ENCODE assay signal across 11 cellular contexts in the genomic region with DNA sequence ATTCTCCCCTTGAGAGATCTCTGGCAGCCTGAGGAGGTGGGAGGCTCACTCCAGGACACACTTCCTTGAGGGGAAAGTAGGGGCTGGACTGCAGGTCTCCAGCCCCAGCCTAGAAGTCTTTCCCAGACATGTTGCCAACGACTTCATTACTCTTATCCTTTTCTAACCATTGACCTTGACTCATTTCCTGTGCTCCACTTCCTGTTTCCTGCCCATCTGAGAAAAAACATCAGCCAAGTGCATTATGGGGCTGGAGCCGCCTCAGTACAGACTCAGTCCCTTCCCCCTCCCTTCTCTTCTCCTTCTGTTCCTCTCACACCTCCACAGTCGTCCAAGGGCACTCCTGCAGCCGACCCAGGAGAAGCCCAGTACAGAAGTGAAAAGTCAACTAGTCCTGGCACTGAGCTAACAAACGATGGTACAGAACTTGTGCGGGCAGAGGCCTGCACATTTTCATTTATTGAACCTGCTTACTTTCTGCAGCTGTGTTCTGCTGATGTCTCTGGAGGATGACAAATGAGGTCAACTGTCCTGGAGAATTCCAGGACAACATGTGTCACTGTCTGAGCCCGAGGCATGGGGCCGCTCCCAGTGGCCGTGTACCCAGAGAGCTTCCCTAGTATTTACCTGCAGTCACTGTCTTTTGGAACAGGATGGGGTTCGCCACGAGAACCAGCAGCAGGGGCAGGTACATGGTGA. TPM values are rescaled to one million over a fixed set of nuclear protein-coding genes. Genes with fewer than 3 reads are reported as not detected.
A peak's percentile ranks its signal among the peaks of the same experiment; 100 is the strongest.
DNase-seq lines count a peak whose midpoint lies in the region; ATAC-seq, FAIRE-seq and TF ChIP-seq lines count a peak whose summit lies in the region.
"Had no signal": no experiment of that assay in that cellular context is flagged by ENCODE, and none has a peak within 500 bp of the region (broad histone marks: within the 10 kb centered on the region; RNA-seq: fewer than 3 reads in every experiment).

No MANE protein-coding gene starts in this region.

- DNase-seq in stimulated activated naive CD8-positive, alpha-beta T cell treated with anti-CD3 and anti-CD28 coated beads, Interleukin-15, Interleukin-2, amounts not matched to agents 100 U/mL and 50 U/mL, for 24 hours: no peak
- peak; percentile 33 for DNase-seq in activated CD8-positive, alpha-beta T cell treated with anti-CD3 and anti-CD28 coated beads, Interleukin-2, amount 10 ng/mL, durations not matched to agents 7 days and 5 days
- DNase-seq in islet precursor cell (peak; percentile 86), urothelium cell line (ENCODE audit: low spot score) (peak; percentile 8), glutamatergic neuron (no peak), GM03348 (ENCODE audit: low spot score) (no peak), lower leg skin (ENCODE audit: low spot score in 2 of 2) (no peak)
- DNase-seq: activated gamma-delta T cell treated with Interleukin-2 at 50 U/mL for 16 hours had no signal

- no peak for TF ChIP-seq POLR2A in lower leg skin (IDR thresholded peaks at IDR 0.05)

- H3K4me3 Mint-ChIP-seq in stimulated activated naive CD8-positive, alpha-beta T cell treated with anti-CD3 and anti-CD28 coated beads, Interleukin-15, Interleukin-2, amounts not matched to agents 100 ng/mL and 50 ng/mL, for 24 hours: peak overlapping the region; percentile 4
- H3K4me3 Mint-ChIP-seq in activated CD8-positive, alpha-beta T cell treated with anti-CD3 and anti-CD28 coated beads, Interleukin-2, amount 10 ng/mL, durations not matched to agents 7 days and 5 days: no peak overlapping the region
- no peak overlapping the region for H3K4me3 Mint-ChIP-seq in glutamatergic neuron (ENCODE audit: unreplicated experiment)

- H3K27ac Mint-ChIP-seq in stimulated activated naive CD8-positive, alpha-beta T cell treated with anti-CD3 and anti-CD28 coated beads, Interleukin-15, Interleukin-2, amounts not matched to agents 100 ng/mL and 50 ng/mL, for 24 hours: peak overlapping the region; percentile 58
- peak overlapping the region; percentile 92 for H3K27ac Mint-ChIP-seq in activated CD8-positive, alpha-beta T cell treated with anti-CD3 and anti-CD28 coated beads, Interleukin-2, amount 10 ng/mL, durations not matched to agents 7 days and 5 days
- no peak overlapping the region for H3K27ac Mint-ChIP-seq in glutamatergic neuron (ENCODE audit: unreplicated experiment)

- H3K4me1 Mint-ChIP-seq in stimulated activated naive CD8-positive, alpha-beta T cell treated with anti-CD3 and anti-CD28 coated beads, Interleukin-15, Interleukin-2, amounts not matched to agents 100 ng/mL and 50 ng/mL, for 24 hours (ENCODE audit: low read depth): peaks cover 17% of the 10 kb centered on the region
- peaks cover 18% of the 10 kb centered on the region for H3K4me1 Mint-ChIP-seq in activated CD8-positive, alpha-beta T cell treated with anti-CD3 and anti-CD28 coated beads, Interleukin-2, amount 10 ng/mL, durations not matched to agents 7 days and 5 days (ENCODE audit: low read depth)
- H3K4me1 Mint-ChIP-seq in glutamatergic neuron (ENCODE audit: low read depth, unreplicated experiment): peaks cover 6% of the 10 kb centered on the region

- peaks cover 3% of the 10 kb centered on the region for H3K27me3 Mint-ChIP-seq in stimulated activated naive CD8-positive, alpha-beta T cell treated with anti-CD3 and anti-CD28 coated beads, Interleukin-15, Interleukin-2, amounts not matched to agents 100 ng/mL and 50 ng/mL, for 24 hours
- no peaks in the 10 kb centered on the region for H3K27me3 Mint-ChIP-seq in activated CD8-positive, alpha-beta T cell treated with anti-CD3 and anti-CD28 coated beads, Interleukin-2, amount 10 ng/mL, durations not matched to agents 7 days and 5 days (ENCODE audit: low read depth)
- no peaks in the 10 kb centered on the region for H3K27me3 Mint-ChIP-seq in glutamatergic neuron (ENCODE audit: unreplicated experiment)
- H3K27me3 Mint-ChIP-seq: CD4-positive, CD25-positive, alpha-beta regulatory T cell had no signal

- H3K9me3 Mint-ChIP-seq in stimulated activated naive CD8-positive, alpha-beta T cell treated with anti-CD3 and anti-CD28 coated beads, Interleukin-15, Interleukin-2, amounts not matched to agents 100 ng/mL and 50 ng/mL, for 24 hours: peaks cover 6% of the 10 kb centered on the region
- H3K9me3 Mint-ChIP-seq in activated CD8-positive, alpha-beta T cell treated with anti-CD3 and anti-CD28 coated beads, Interleukin-2, amount 10 ng/mL, durations not matched to agents 7 days and 5 days (ENCODE audit: insufficient read depth): no peaks in the 10 kb centered on the region
- no peaks in the 10 kb centered on the region for H3K9me3 Mint-ChIP-seq in glutamatergic neuron (ENCODE audit: unreplicated experiment)

- intact Hi-C loops in lower leg skin (cut with DNase I; ENCODE audit: low total_unique reads): no loop called here

- no peak for TF ChIP-seq CTCF in glutamatergic neuron (IDR thresholded peaks at IDR 0.05; ENCODE audit: partially characterized antibody, unreplicated experiment)
- TF ChIP-seq CTCF in lower leg skin (IDR thresholded peaks at IDR 0.05): no peak

- 47 to 68% methylated on average over 11 of the region's 11 CpGs for WGBS in lower leg skin, 2 donors

- no peak overlapping the region for H3K4me3 ChIP-seq in lower leg skin (ENCODE audit: low read depth, poor library complexity, severe bottlenecking)
- H3K4me3 ChIP-seq: SK-N-MC had no signal

- CTCF ChIA-PET in activated CD8-positive, alpha-beta T cell treated with anti-CD3 and anti-CD28 coated beads, Interleukin-2, amount 10 ng/mL, durations not matched to agents 7 days and 5 days (lab: Charles Lee): no interaction called here

- POLR2A ChIA-PET in activated CD8-positive, alpha-beta T cell treated with anti-CD3 and anti-CD28 coated beads, Interleukin-2, amount 10 ng/mL, durations not matched to agents 7 days and 5 days (lab: Charles Lee): no interaction called here

- FAIRE-seq in urothelium cell line (lab: Jason Lieb, UNC): no peak

- no peak for ATAC-seq in stimulated activated naive CD8-positive, alpha-beta T cell treated with anti-CD3 and anti-CD28 coated beads, Interleukin-15, Interleukin-2, amounts not matched to agents 100 U/mL and 50 U/mL, for 24 hours
- no peak for ATAC-seq in activated CD8-positive, alpha-beta T cell treated with anti-CD3 and anti-CD28 coated beads, Interleukin-2, amount 10 ng/mL, durations not matched to agents 7 days and 5 days

- peaks cover 6% of the 10 kb centered on the region for H3K36me3 Mint-ChIP-seq in stimulated activated naive CD8-positive, alpha-beta T cell treated with anti-CD3 and anti-CD28 coated beads, Interleukin-15, Interleukin-2, amounts not matched to agents 100 ng/mL and 50 ng/mL, for 24 hours (ENCODE audit: low read depth)
- H3K36me3 Mint-ChIP-seq in activated CD8-positive, alpha-beta T cell treated with anti-CD3 and anti-CD28 coated beads, Interleukin-2, amount 10 ng/mL, durations not matched to agents 7 days and 5 days (ENCODE audit: low read depth): peaks cover 12% of the 10 kb centered on the region
- no peaks in the 10 kb centered on the region for H3K36me3 Mint-ChIP-seq in glutamatergic neuron (ENCODE audit: unreplicated experiment)

RNA-seq across cellular contexts. Expression of a gene that starts 20.1 kb away (rescaled TPM):
- total RNA-seq in activated CD8-positive, alpha-beta T cell treated with anti-CD3 and anti-CD28 coated beads, Interleukin-2, amount 10 ng/mL, durations not matched to agents 7 days and 5 days: not detected
- total RNA-seq in glutamatergic neuron (ENCODE audit: unreplicated experiment) (not detected), lower leg skin (1 to 10 TPM; 2.2 to 4.4 (median 3.6) TPM)
- total RNA-seq: CD4-positive, CD25-positive, alpha-beta regulatory T cell had no signal

RNA-seq across cellular contexts. Expression of a gene that starts 40.7 kb away (rescaled TPM):
- not detected for total RNA-seq in activated CD8-positive, alpha-beta T cell treated with anti-CD3 and anti-CD28 coated beads, Interleukin-2, amount 10 ng/mL, durations not matched to agents 7 days and 5 days
- 3.1 TPM for total RNA-seq in glutamatergic neuron (ENCODE audit: unreplicated experiment)
- 1 to 10 TPM; 7.4 to 9.6 (median 8.6) TPM for total RNA-seq in lower leg skin

Comparison
In these comparisons a context has a peak if more than half of its experiments do, and no peak if none do; other contexts are left out.
1. DNase-seq: peak in activated CD8-positive, alpha-beta T cell treated with anti-CD3 and anti-CD28 coated beads, Interleukin-2, amount 10 ng/mL, durations not matched to agents 7 days and 5 days (single experiment), islet precursor cell (single experiment) and urothelium cell line (single experiment); none in stimulated activated naive CD8-positive, alpha-beta T cell treated with anti-CD3 and anti-CD28 coated beads, Interleukin-15, Interleukin-2, amounts not matched to agents 100 U/mL and 50 U/mL, for 24 hours (single experiment), glutamatergic neuron (single experiment), GM03348 (single experiment) and lower leg skin (0 of 2).